ENCODE assay signal across 27 cellular contexts in genomic region chr4:97479388-97479787, GRCh38.
"Had no signal": no experiment of that assay in that cellular context is flagged by ENCODE, and none has a peak within 500 bp of the region (broad histone marks: within the 10 kb centered on the region; RNA-seq: fewer than 3 reads in every experiment).

No MANE protein-coding gene starts in this region.

- H3K4me1 ChIP-seq: stomach, suprapubic skin, testis, thyroid gland, tibial artery, tibial nerve, transverse colon, upper lobe of left lung, upper lobe of right lung, uterus, vagina had no signal

- H3K4me3 ChIP-seq: stomach, suprapubic skin, testis, thoracic aorta, thyroid gland, tibial artery, tibial nerve, transverse colon, upper lobe of left lung, upper lobe of right lung, uterus, vagina had no signal

- H3K9me3 ChIP-seq: suprapubic skin, testis, thoracic aorta, thyroid gland, tibial artery, tibial nerve, transverse colon, upper lobe of left lung, upper lobe of right lung, uterus, vagina had no signal

- H3K36me3 ChIP-seq: stomach, suprapubic skin, thoracic aorta, thyroid gland, tibial artery, tibial nerve, transverse colon, upper lobe of left lung, upper lobe of right lung, uterus, vagina had no signal

- H3K27me3 ChIP-seq: stomach, suprapubic skin, testis, thyroid gland, tibial artery, tibial nerve, transverse colon, upper lobe of left lung, upper lobe of right lung, uterus, vagina had no signal

- H3K27ac ChIP-seq: stomach, suprapubic skin, testis, thoracic aorta, thyroid gland, tibial artery, tibial nerve, transverse colon, upper lobe of left lung, upper lobe of right lung, uterus, vagina had no signal

- DNase-seq: stimulated activated CD4-positive, alpha-beta T cell treated with anti-CD3 and anti-CD28 coated beads, Interleukin-2, amount 100 ng/mL, for 48 hours; stimulated activated CD4-positive, alpha-beta T cell treated with anti-CD3 and anti-CD28 coated beads, Interleukin-4, amount 100 ng/mL, for 1 hour; stimulated activated CD4-positive, alpha-beta T cell treated with anti-CD3 and anti-CD28 coated beads, Interleukin-4, amount 100 ng/mL, for 24 hours; stimulated activated CD4-positive, alpha-beta T cell treated with anti-CD3 and anti-CD28 coated beads, Interleukin-4, amount 100 ng/mL, for 4 hours; stimulated activated CD8-positive, alpha-beta memory T cell treated with anti-CD3 and anti-CD28 coated beads, Interleukin-4, amount 100 ng/mL, for 48 hours; stimulated activated naive B cell treated with anti-CD40 and anti-IgM and Interleukin-4, amounts not matched to agents 10 μg/mL and 1 μg/mL and 100 μg/mL, for 72 hours; stimulated activated naive CD4-positive, alpha-beta T cell; stimulated activated naive CD4-positive, alpha-beta T cell treated with Interleukin-2 at 50 U/mL for 16 hours; stimulated activated naive CD8-positive, alpha-beta T cell treated with anti-CD3 and anti-CD28 coated beads, Interleukin-15, amount 100 ng/mL, for 72 hours; stimulated activated naive CD8-positive, alpha-beta T cell treated with anti-CD3 and anti-CD28 coated beads, Interleukin-15, Interleukin-2, amounts not matched to agents 100 U/mL and 50 U/mL, for 24 hours; stomach; substantia nigra; testis; thyroid gland; tibial artery; transverse colon; trophoblast cell; upper lobe of left lung; upper lobe of right lung; uterus had no signal

- ATAC-seq: stimulated activated effector memory CD8-positive, alpha-beta T cell treated with anti-CD3 and anti-CD28 coated beads, Interleukin-12 subunit alpha, Interleukin-12 subunit beta, amount 100 ng/mL, for 72 hours; stimulated activated memory B cell treated with anti-CD40 and anti-IgM and Interleukin-4, amounts not matched to agents 10 μg/mL and 1 μg/mL and 100 μg/mL, for 72 hours; stimulated activated naive B cell treated with anti-CD40 and anti-IgM and Interleukin-4, amounts not matched to agents 10 μg/mL and 1 μg/mL and 100 μg/mL, for 72 hours; stimulated activated naive CD8-positive, alpha-beta T cell treated with anti-CD3 and anti-CD28 coated beads, Interleukin-15, amount 100 ng/mL, for 72 hours; stimulated activated naive CD8-positive, alpha-beta T cell treated with anti-CD3 and anti-CD28 coated beads, Interleukin-15, Interleukin-2, amounts not matched to agents 100 U/mL and 50 U/mL, for 24 hours; upper lobe of right lung had no signal

- FAIRE-seq: urothelium cell line had no signal
